ENCODE assay signal across 15 cellular contexts in the genomic region with DNA sequence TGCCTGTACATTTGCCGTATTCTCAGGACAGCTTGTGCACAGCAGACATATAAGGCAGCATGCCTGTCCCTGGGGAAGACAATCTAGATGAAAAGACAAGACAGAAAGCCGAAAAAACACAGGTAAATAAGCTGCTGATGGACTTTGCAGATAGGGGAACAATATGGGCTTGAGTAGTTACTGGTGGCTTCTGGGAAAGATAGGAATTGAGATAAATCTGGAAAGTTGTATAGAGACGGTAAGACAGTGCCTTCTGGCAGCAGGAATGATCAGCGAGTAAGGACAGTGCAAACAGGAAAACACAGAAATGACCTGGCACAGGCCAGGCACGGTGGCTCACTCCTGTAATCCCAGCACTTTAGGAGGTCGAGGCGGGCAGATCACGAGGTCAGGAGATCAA.
A peak's percentile ranks its signal among the peaks of the same experiment; 100 is the strongest.
DNase-seq lines count a peak whose midpoint lies in the region; FAIRE-seq and TF ChIP-seq lines count a peak whose summit lies in the region.
"Had no signal": no experiment of that assay in that cellular context is flagged by ENCODE, and none has a peak within 500 bp of the region (broad histone marks: within the 10 kb centered on the region; RNA-seq: fewer than 3 reads in every experiment).

No MANE protein-coding gene starts in this region.

- H2AFZ ChIP-seq in H1 (ENCODE audit: low read length) (no peak overlapping the region), parathyroid adenoma (peak overlapping the region; percentile 43)

- no peak overlapping the region for H3K56ac ChIP-seq in H1 (replicated peaks; ENCODE audit: insufficient read length, low read depth, low read length)

- no peak overlapping the region for H2BK12ac ChIP-seq in H1 (ENCODE audit: low read depth, low read length)

- H2BK5ac ChIP-seq in H1 (ENCODE audit: low read depth, low read length), result no peak overlapping the region

- FAIRE-seq in H1 (lab: Jason Lieb, UNC), result no peak
- FAIRE-seq: GM12892, GM19239 had no signal

- H3K27me3 ChIP-seq in H1 (replicated peaks in 1 of 4; ENCODE audit: control insufficient read depth in 3 of 4, extremely low read depth in 1 of 4, insufficient read depth in 3 of 4, low read length in 3 of 4), result no peaks in the 10 kb centered on the region
- no peaks in the 10 kb centered on the region for H3K27me3 ChIP-seq in parathyroid adenoma (ENCODE audit: control insufficient read depth, insufficient read depth, low read length)
- no peaks in the 10 kb centered on the region for H3K27me3 ChIP-seq in uterus

- TF ChIP-seq POLR2A in H1 (IDR thresholded peaks at IDR 0.05; ENCODE audit: control extremely low read depth in 1 of 2, low read depth in 2 of 2, low read length in 2 of 2), result no peak
- TF ChIP-seq POLR2A in uterus (IDR thresholded peaks at IDR 0.05), result no peak

- no peak overlapping the region for H3K14ac ChIP-seq in H1 (ENCODE audit: insufficient read length)

- no peak overlapping the region for H4K91ac ChIP-seq in H1 (replicated peaks; ENCODE audit: insufficient read length, low read length)

- no peak overlapping the region; the same call in 1 of the 2 replicates for H2BK15ac ChIP-seq in H1 (ENCODE audit: low read length)

- H2BK120ac ChIP-seq in H1 (replicated peaks; ENCODE audit: low read depth, low read length), result no peak overlapping the region

- H2AK5ac ChIP-seq in H1 (ENCODE audit: low read depth, low read length), result no peak overlapping the region

- TF ChIP-seq EP300 in H1 (IDR thresholded peaks at IDR 0.05; ENCODE audit: borderline replicate concordance in 1 of 2, low read depth in 2 of 2, low read length in 2 of 2), result no peak

- CTCF ChIA-PET in H1 (lab: Charles Lee; ENCODE audit: partially characterized antibody), result interaction anchor here (0.6 to 1.7 kb wide), 5 partner anchors 23 to 449 kb away, joined by 3 to 9 read pairs (median 3); no protein-coding TSS in a partner anchor

- H3K23me2 ChIP-seq in H1 (ENCODE audit: low read depth, low read length), result no peaks in the 10 kb centered on the region; the same call in 1 of the 2 replicates

- no peaks in the 10 kb centered on the region for H3K36me3 ChIP-seq in H1 (ENCODE audit: control insufficient read depth in 2 of 4, insufficient read depth in 4 of 4, low read length in 3 of 4)
- H3K36me3 ChIP-seq in parathyroid adenoma (ENCODE audit: control insufficient read depth, insufficient read depth, low read length), result no peaks in the 10 kb centered on the region
- no peaks in the 10 kb centered on the region for H3K36me3 ChIP-seq in uterus

- H4K5ac ChIP-seq in H1 (ENCODE audit: insufficient read length, low read depth, low read length), result no peak overlapping the region

- WGBS in H1 (ENCODE audit: extremely low coverage in 1 of 2, insufficient coverage in 1 of 2, insufficient read length in 1 of 2, insufficient replicate concordance in 2 of 2, low coverage in 1 of 2, low lambda C conversion rate in 2 of 2, missing lambda C conversion rate in 1 of 2), 2 experiments, result 98% methylated on average over 8 of the region's 8 CpGs; no CpG with 5 or more reads in 1 of the 2 experiments

- H3K79me2 ChIP-seq in H1 (ENCODE audit: control insufficient read depth in 1 of 2, insufficient read depth in 2 of 2, low read length in 2 of 2) (no peaks in the 10 kb centered on the region), parathyroid adenoma (no peaks in the 10 kb centered on the region)

- H3K27ac ChIP-seq in 22Rv1, result peak overlapping the region; percentile 62
- H3K27ac ChIP-seq in C4-2B, result peak overlapping the region; percentile 63
- H3K27ac ChIP-seq in H1 (ENCODE audit: low read depth, low read length), result no peak overlapping the region
- H3K27ac ChIP-seq in parathyroid adenoma, result no peak overlapping the region
- H3K27ac ChIP-seq in uterus, result no peak overlapping the region

- H3K9ac ChIP-seq in H1 (replicated peaks in 1 of 4; ENCODE audit: extremely low read depth in 1 of 4, low read depth in 3 of 4, low read length in 3 of 4) (no peak overlapping the region), parathyroid adenoma (no peak overlapping the region)

- POLR2A ChIA-PET in H1 (lab: Charles Lee; ENCODE audit: partially characterized antibody), result no interaction called here

- H4K20me1 ChIP-seq in H1 (replicated peaks in 1 of 2; ENCODE audit: control insufficient read depth in 1 of 2, insufficient read depth in 2 of 2, low read length in 2 of 2), result no peaks in the 10 kb centered on the region

- no peaks in the 10 kb centered on the region for H3K9me3 ChIP-seq in H1 (ENCODE audit: insufficient read depth in 2 of 2, low read depth in 1 of 2, low read length in 1 of 2)
- no peaks in the 10 kb centered on the region for H3K9me3 ChIP-seq in parathyroid adenoma (ENCODE audit: control insufficient read depth, low read length)
- no peaks in the 10 kb centered on the region for H3K9me3 ChIP-seq in uterus
- H3K9me3 ChIP-seq: Caco-2 had no signal

- H3K4me3 ChIP-seq in H1 (ENCODE audit: extremely low read depth in 1 of 4, insufficient read depth in 2 of 4, low read depth in 3 of 4, low read length in 4 of 4) (no peak overlapping the region), parathyroid adenoma (ENCODE audit: low read depth, low read length) (no peak overlapping the region), uterus (no peak overlapping the region)

- intact Hi-C loops in uterus (cut with DNase I; ENCODE audit: low total_unique reads), result no loop called here

- H3K4ac ChIP-seq in H1 (replicated peaks; ENCODE audit: insufficient read length, low read depth, low read length), result no peak overlapping the region

- TF ChIP-seq CTCF in 22Rv1 (IDR thresholded peaks at IDR 0.05), result no peak
- no peak for TF ChIP-seq CTCF in C4-2B (conservative IDR thresholded peaks at IDR 0.05)
- no peak for TF ChIP-seq CTCF in H1 (IDR thresholded peaks at IDR 0.05; ENCODE audit: control extremely low read depth in 1 of 3, insufficient read depth in 1 of 3, low read depth in 1 of 3, low read length in 3 of 3)
- no peak for TF ChIP-seq CTCF in parathyroid adenoma (IDR thresholded peaks at IDR 0.05)
- TF ChIP-seq CTCF in uterus (IDR thresholded peaks at IDR 0.05), result no peak

- no peak overlapping the region for H3K4me2 ChIP-seq in H1 (ENCODE audit: insufficient read depth in 1 of 2, low read depth in 2 of 2, low read length in 2 of 2)
- H3K4me2 ChIP-seq in parathyroid adenoma (ENCODE audit: low read length), result no peak overlapping the region

- no peak overlapping the region for H3K18ac ChIP-seq in H1 (ENCODE audit: extremely low read depth, low read length)

- no peaks in the 10 kb centered on the region; the same call in 1 of the 2 replicates for H3K79me1 ChIP-seq in H1 (ENCODE audit: low read depth, low read length)

- DNase-seq in H1 (ENCODE audit: low read depth in 1 of 2, low spot score in 2 of 2) (no peak), NCI-H2081 (lab: John Stamatoyannopoulos, UW) (no peak), superior temporal gyrus (ENCODE audit: extremely low spot score) (no peak), uterus (no peak)
- DNase-seq: Caco-2; CD8-positive, alpha-beta memory T cell; DND-41; GDM1; HCEC 1CT; HFFc6 had no signal

- TF ChIP-seq RAD21 in H1 (IDR thresholded peaks at IDR 0.05 in 1 of 2, conservative IDR thresholded peaks at IDR 0.05 in 1 of 2; ENCODE audit: low read depth in 2 of 2, low read length in 2 of 2), result no peak

- H3K23ac ChIP-seq in H1 (ENCODE audit: insufficient read length), result no peak overlapping the region

- peak overlapping the region; percentile 14; the same call in 1 of the 2 replicates for H4K8ac ChIP-seq in H1 (ENCODE audit: extremely low read depth, insufficient read depth, low read length)

- H2BK20ac ChIP-seq in H1 (ENCODE audit: low read length), result no peak overlapping the region

- H3K4me1 ChIP-seq in H1 (replicated peaks in 1 of 4; ENCODE audit: control insufficient read depth in 3 of 4, insufficient read depth in 4 of 4, low read length in 3 of 4) (no peaks in the 10 kb centered on the region), parathyroid adenoma (no peaks in the 10 kb centered on the region), uterus (no peaks in the 10 kb centered on the region)

TF ChIP-seq in H1, 55 proteins besides CTCF, POLR2A, EP300 and RAD21:
- TF ChIP-seq, protein P1, sequence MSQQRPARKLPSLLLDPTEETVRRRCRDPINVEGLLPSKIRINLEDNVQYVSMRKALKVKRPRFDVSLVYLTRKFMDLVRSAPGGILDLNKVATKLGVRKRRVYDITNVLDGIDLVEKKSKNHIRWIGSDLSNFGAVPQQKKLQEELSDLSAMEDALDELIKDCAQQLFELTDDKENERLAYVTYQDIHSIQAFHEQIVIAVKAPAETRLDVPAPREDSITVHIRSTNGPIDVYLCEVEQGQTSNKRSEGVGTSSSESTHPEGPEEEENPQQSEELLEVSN (IDR thresholded peaks at IDR 0.05), result no peak
- TF ChIP-seq TAF1 (IDR thresholded peaks at IDR 0.05; ENCODE audit: low read depth, low read length) (no peak), EGR1 (IDR thresholded peaks at IDR 0.05; ENCODE audit: borderline replicate concordance, low read depth, low read length) (no peak), ASH2L (IDR thresholded peaks at IDR 0.05; ENCODE audit: low read length) (no peak), CEBPB (IDR thresholded peaks at IDR 0.05; ENCODE audit: low read depth, low read length) (no peak), CHD2 (IDR thresholded peaks at IDR 0.05; ENCODE audit: low read length) (no peak), KDM4A (IDR thresholded peaks at IDR 0.05; ENCODE audit: low read depth, low read length, severe bottlenecking) (no peak), SP4 (IDR thresholded peaks at IDR 0.05; ENCODE audit: low read length) (no peak), RNF2 (IDR thresholded peaks at IDR 0.05; ENCODE audit: borderline replicate concordance, low read depth, low read length, missing control alignments, poor library complexity, severe bottlenecking) (no peak), CREB1 (IDR thresholded peaks at IDR 0.05) (no peak), SIX5 (IDR thresholded peaks at IDR 0.05; ENCODE audit: low read depth, low read length) (no peak), RBBP5 (IDR thresholded peaks at IDR 0.05; ENCODE audit: borderline replicate concordance, low read depth, low read length) (no peak), FOSL1 (IDR thresholded peaks at IDR 0.05; ENCODE audit: insufficient read depth, low read depth, low read length) (no peak), CTBP2 (IDR thresholded peaks at IDR 0.05; ENCODE audit: borderline replicate concordance, insufficient read depth, insufficient read length, low read length) (no peak), TCF12 (IDR thresholded peaks at IDR 0.05; ENCODE audit: low read depth, low read length) (no peak), GTF2F1 (IDR thresholded peaks at IDR 0.05; ENCODE audit: borderline replicate concordance, low read depth, low read length) (no peak), YY1 (IDR thresholded peaks at IDR 0.05; ENCODE audit: low read depth, low read length) (no peak)

Comparison
In these comparisons a context has a peak if more than half of its experiments do, and no peak if none do; other contexts are left out.
1. H3K27ac ChIP-seq: peak in 22Rv1 (single experiment) and C4-2B (single experiment); none in H1 (single experiment), parathyroid adenoma (single experiment) and uterus (0 of 2).